8 cellular contexts compared by ENCODE assay signal in genomic region chr11:76379811-76380160, GRCh38. TPM values are rescaled to one million over a fixed set of nuclear protein-coding genes. Genes with fewer than 3 reads are reported as not detected.
DNase-seq lines count a peak whose midpoint lies in the region; ATAC-seq and TF ChIP-seq lines count a peak whose summit lies in the region.

No MANE protein-coding gene starts in this region.

- DNase-seq in SJCRH30 (no peak), fibroblast of mammary gland (ENCODE audit: low read depth) (no peak), psoas muscle (no peak), activated gamma-delta T cell treated with Interleukin-2 at 50 U/mL for 16 hours (no peak), left lobe of liver (ENCODE audit: low spot score) (no peak), DMS53 treated with DMSO at 0.1 percent for 48 hours (lab: John Stamatoyannopoulos, UW; ENCODE audit: unreplicated experiment) (no peak)

- peaks cover 13% of the 10 kb centered on the region; the same call in 1 of the 2 replicates for H4K20me1 ChIP-seq in DOHH2 (ENCODE audit: control insufficient read depth, insufficient read depth, low read depth, low read length)

- H3F3A ChIP-seq in DOHH2 (ENCODE audit: control insufficient read depth, insufficient read depth): peaks cover 3% of the 10 kb centered on the region; the same call in 1 of the 2 replicates

- H3K9me3 ChIP-seq in DOHH2 (ENCODE audit: control insufficient read depth, insufficient read depth, low read length) (no peaks in the 10 kb centered on the region), SJCRH30 (replicated peaks) (no peaks in the 10 kb centered on the region), psoas muscle (no peaks in the 10 kb centered on the region)

- intact Hi-C loops in psoas muscle (cut with DNase I): loop anchor here in 1 of 2 donors (2.0 kb wide), 1 partner anchor 65 kb away; the partner anchor contains the start of gene EMSY

- H3K27me3 ChIP-seq in DOHH2 (ENCODE audit: control insufficient read depth, low read length) (no peaks in the 10 kb centered on the region), SJCRH30 (no peaks in the 10 kb centered on the region), psoas muscle (ENCODE audit: insufficient read depth in 3 of 3, low read length in 2 of 3) (no peaks in the 10 kb centered on the region)

- H3K27ac ChIP-seq in DOHH2 (ENCODE audit: low read depth, low read length): no peak overlapping the region; the same call in 1 of the 2 replicates
- no peak overlapping the region; the same call in 1 of the 2 replicates for H3K27ac ChIP-seq in SJCRH30
- H3K27ac ChIP-seq in psoas muscle: peak overlapping the region; percentile 84

- H3K4me1 ChIP-seq in DOHH2 (ENCODE audit: control insufficient read depth, low read length) (peaks cover 65% of the 10 kb centered on the region), SJCRH30 (0 out of 2 replicates have a peak, but pooled peaks cover 3% of the 10 kb centered on the region), psoas muscle (peaks cover 39% of the 10 kb centered on the region)

- ATAC-seq in psoas muscle (no peak), left lobe of liver (no peak), GM18867 (IDR thresholded peaks at IDR 0.05; ENCODE audit: unreplicated experiment) (no peak)

- H3K4me3 ChIP-seq in DOHH2 (ENCODE audit: low read length) (peak overlapping the region; percentile 95), SJCRH30 (peak overlapping the region; percentile 64), fibroblast of mammary gland (ENCODE audit: control insufficient read depth, low read depth, low read length) (peak overlapping the region; percentile 62), psoas muscle (peak overlapping the region; percentile 90)

- TF ChIP-seq CTCF in DOHH2 (IDR thresholded peaks at IDR 0.05; ENCODE audit: low read depth, low read length, poor library complexity, severe bottlenecking) (no peak), fibroblast of mammary gland (conservative IDR thresholded peaks at IDR 0.05; ENCODE audit: control insufficient read depth, insufficient read depth, low read depth, low read length) (no peak), psoas muscle (IDR thresholded peaks at IDR 0.05) (no peak)

- H3K36me3 ChIP-seq in DOHH2 (ENCODE audit: control insufficient read depth, low read length) (peaks cover 7% of the 10 kb centered on the region; the same call in 1 of the 2 replicates), SJCRH30 (no peaks in the 10 kb centered on the region), psoas muscle (ENCODE audit: insufficient read depth in 1 of 2, low read depth in 1 of 2) (peaks cover 0 to 2% of the 10 kb centered on the region in 2 donors)

- peaks cover 79% of the 10 kb centered on the region for H3K79me2 ChIP-seq in DOHH2 (ENCODE audit: control insufficient read depth, low read length)

- WGBS in psoas muscle, 3 donors: 22 to 25% (median 23%) methylated on average over 6 of the region's 6 CpGs

- peak overlapping the region; percentile 86 for H3K4me2 ChIP-seq in DOHH2 (ENCODE audit: low read length)

- H3K9me2 ChIP-seq in DOHH2 (replicated peaks; ENCODE audit: control insufficient read depth, low read length): no peaks in the 10 kb centered on the region

RNA-seq across cellular contexts. Expression of gene THAP12, which starts 1.1 kb away (rescaled TPM):
- 76.4 and 88.2 TPM in 2 replicates for total RNA-seq in SJCRH30 (2014; rRNA removed; shearing (Covaris generic))
- 10 to 100 TPM; 21.8 to 38.1 (median 34.7) TPM for total RNA-seq in psoas muscle
- 10 to 100 TPM; 15.6 to 35.9 (median 17.1) TPM for polyA plus RNA-seq in psoas muscle
- 11.0 TPM for total RNA-seq in left lobe of liver

RNA-seq across cellular contexts. Expression of gene GVQW3, which starts 1.3 kb away (rescaled TPM):
- 5.9 and 8.5 TPM in 2 replicates for total RNA-seq in SJCRH30 (2014; rRNA removed; shearing (Covaris generic))
- total RNA-seq in psoas muscle (under 1 TPM; 0.17 to 0.94 (median 0.55) TPM), left lobe of liver (0.60 TPM)
- 1 to 10 TPM in 1 of 3 donors, under 1 TPM in 2; 0.30 to 2.7 (median 0.40) TPM for polyA plus RNA-seq in psoas muscle
